Comparison of ENCODE assay signal across 8 cellular contexts in the genomic region with DNA sequence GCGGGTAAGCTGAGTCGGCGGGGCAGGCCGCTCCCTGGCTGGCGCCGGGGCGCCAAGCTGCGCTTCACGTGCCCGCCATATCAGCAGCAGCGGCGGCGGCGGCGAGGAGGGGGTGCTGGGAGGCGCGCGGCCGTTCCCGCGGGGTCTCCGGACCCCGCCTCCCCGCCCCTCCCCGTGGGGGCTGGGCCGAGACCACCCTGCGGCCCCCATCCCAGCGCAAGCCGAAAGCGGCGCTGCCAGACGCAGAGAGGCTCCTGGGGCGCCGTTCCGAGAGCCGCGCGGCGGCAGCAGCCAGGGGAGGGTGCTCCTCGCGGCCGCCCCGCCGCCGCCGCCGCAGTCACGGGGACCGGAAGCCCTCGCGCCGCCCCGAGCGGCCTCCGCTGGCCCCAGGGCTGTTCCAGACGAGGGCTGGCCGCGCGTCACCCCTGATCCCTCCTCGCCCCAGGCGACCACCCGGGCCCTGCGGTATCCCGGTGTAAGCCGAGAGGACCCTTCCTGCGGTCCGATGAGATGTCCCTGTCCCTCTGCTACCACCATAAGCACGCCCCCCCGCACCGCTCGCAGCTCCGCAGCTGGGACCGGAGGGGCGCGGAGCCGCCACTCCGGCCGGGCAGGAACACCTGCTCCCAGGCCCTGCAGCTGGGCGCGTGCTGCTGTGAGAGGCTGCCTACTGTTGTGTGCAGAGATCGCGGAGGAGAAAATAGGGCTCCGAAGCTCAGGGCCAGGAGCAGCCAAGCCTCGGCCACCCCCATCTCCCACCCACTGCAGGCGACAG. TPM values are rescaled to one million over a fixed set of nuclear protein-coding genes. Genes with fewer than 3 reads are reported as not detected.
DNase-seq lines count a peak whose midpoint lies in the region; ATAC-seq and TF ChIP-seq lines count a peak whose summit lies in the region.

No MANE protein-coding gene starts in this region.

- TF ChIP-seq CTCF in epithelial cell of esophagus (IDR thresholded peaks at IDR 0.05; ENCODE audit: insufficient read depth, low read depth, low read length, missing control alignments) = no peak

- DNase-seq in NCI-H1417 (lab: John Stamatoyannopoulos, UW) = peak in 2 of 3 experiments; percentile 83 to 84
- DNase-seq in NCI-H1417 treated with DMSO at 0.1 percent for 48 hours (lab: John Stamatoyannopoulos, UW) = no peak
- no peak for DNase-seq in T-helper 17 cell
- no peak for DNase-seq in epithelial cell of esophagus (ENCODE audit: low read depth)
- DNase-seq in naive thymus-derived CD4-positive, alpha-beta T cell = peak in 2 of 9 donors; percentile 29 to 62
- no peak for DNase-seq in kidney glomerular epithelial cell (lab: John Stamatoyannopoulos, UW)

- intact Hi-C loops in naive thymus-derived CD4-positive, alpha-beta T cell (cut with micrococcal nuclease) = loop anchor here (2.0 to 5.0 kb wide), 2 partner anchors 48 to 632 kb away; partner anchors contain the start of gene MED14 (in 1 of the 2)

- peak overlapping the region; percentile 61 for H3K27ac ChIP-seq in naive thymus-derived CD4-positive, alpha-beta T cell (ENCODE audit: low read depth, low read length)

- H3K27me3 ChIP-seq in naive thymus-derived CD4-positive, alpha-beta T cell (ENCODE audit: control insufficient read depth in 2 of 2, insufficient read depth in 2 of 2, low read length in 2 of 2) = no peaks in the 10 kb centered on the region

- peaks cover 0 to 5% (median 0%) of the 10 kb centered on the region in 11 donors for H3K9me3 Mint-ChIP-seq in naive thymus-derived CD4-positive, alpha-beta T cell

- no peaks in the 10 kb centered on the region for H3K9me3 ChIP-seq in T-helper 17 cell (ENCODE audit: control insufficient read depth, low read length, poor library complexity, severe bottlenecking)
- no peaks in the 10 kb centered on the region for H3K9me3 ChIP-seq in naive thymus-derived CD4-positive, alpha-beta T cell (ENCODE audit: control insufficient read depth in 2 of 3, low read length in 3 of 3)

- H3K36me3 Mint-ChIP-seq in T-helper 17 cell (ENCODE audit: low read depth) = no peaks in the 10 kb centered on the region
- H3K36me3 Mint-ChIP-seq in naive thymus-derived CD4-positive, alpha-beta T cell = peaks cover 0 to 1% (median 0%) of the 10 kb centered on the region in 5 donors

- ATAC-seq in HG02610 (IDR thresholded peaks at IDR 0.05; ENCODE audit: unreplicated experiment) = peak; percentile 35
- ATAC-seq in T-helper 17 cell = peak; percentile 46
- peak; percentile 53 for ATAC-seq in naive thymus-derived CD4-positive, alpha-beta T cell
- no peak for ATAC-seq in GM18519 (IDR thresholded peaks at IDR 0.05; ENCODE audit: low FRiP score, unreplicated experiment)

- H3K4me1 ChIP-seq in naive thymus-derived CD4-positive, alpha-beta T cell (ENCODE audit: control insufficient read depth in 2 of 2, insufficient read depth in 2 of 2, low read length in 2 of 2) = no peaks in the 10 kb centered on the region

- no peaks in the 10 kb centered on the region for H3K36me3 ChIP-seq in naive thymus-derived CD4-positive, alpha-beta T cell (ENCODE audit: control insufficient read depth in 2 of 3, insufficient read depth in 3 of 3, low read length in 3 of 3)

- H3K27ac Mint-ChIP-seq in T-helper 17 cell = no peak overlapping the region
- peak overlapping the region in 4 of 9 donors; percentile 8 to 81 (median 52) for H3K27ac Mint-ChIP-seq in naive thymus-derived CD4-positive, alpha-beta T cell

- no peaks in the 10 kb centered on the region for H3K27me3 Mint-ChIP-seq in T-helper 17 cell
- peaks cover 0 to 3% (median 0%) of the 10 kb centered on the region in 5 donors for H3K27me3 Mint-ChIP-seq in naive thymus-derived CD4-positive, alpha-beta T cell

- peaks cover 6% of the 10 kb centered on the region for H3K4me1 Mint-ChIP-seq in T-helper 17 cell
- peaks cover 0 to 20% (median 9%) of the 10 kb centered on the region in 7 donors for H3K4me1 Mint-ChIP-seq in naive thymus-derived CD4-positive, alpha-beta T cell

- H3K4me3 Mint-ChIP-seq in T-helper 17 cell = peak overlapping the region; percentile 83
- H3K4me3 Mint-ChIP-seq in naive thymus-derived CD4-positive, alpha-beta T cell = peak overlapping the region; percentile 76 to 89 (median 84)

- CTCF ChIA-PET in naive thymus-derived CD4-positive, alpha-beta T cell (lab: Charles Lee) = no interaction called here

- peak overlapping the region; percentile 48 for H3K4me3 ChIP-seq in epithelial cell of esophagus (ENCODE audit: low read length)
- H3K4me3 ChIP-seq in naive thymus-derived CD4-positive, alpha-beta T cell (ENCODE audit: low read length) = peak overlapping the region; percentile 55

- POLR2A ChIA-PET in naive thymus-derived CD4-positive, alpha-beta T cell (lab: Charles Lee) = interaction anchor here (1.0 to 5.5 kb wide), 8 partner anchors 8 to 71 kb away, joined by 3 to 32 read pairs (median 12); partner anchors contain the start of gene BCOR

RNA-seq across cellular contexts. Expression of gene BCOR, which starts 7.4 kb away (rescaled TPM):
- 10 to 100 TPM; 24.7 to 29.1 TPM for total RNA-seq in T-helper 17 cell
- total RNA-seq in naive thymus-derived CD4-positive, alpha-beta T cell = 10 to 100 TPM; 23.3 to 55.2 (median 43.3) TPM
- polyA plus RNA-seq in naive thymus-derived CD4-positive, alpha-beta T cell = 1 to 10 TPM; 3.8 to 9.1 TPM

Comparison
In these comparisons a context has a peak if more than half of its experiments do, and no peak if none do; other contexts are left out.
1. DNase-seq: peak in NCI-H1417 (2 of 3); none in NCI-H1417 treated with DMSO at 0.1 percent for 48 hours (single experiment), T-helper 17 cell (0 of 3), epithelial cell of esophagus (single experiment) and kidney glomerular epithelial cell (single experiment).